ENCODE assay signal across 13 cellular contexts in the genomic region with DNA sequence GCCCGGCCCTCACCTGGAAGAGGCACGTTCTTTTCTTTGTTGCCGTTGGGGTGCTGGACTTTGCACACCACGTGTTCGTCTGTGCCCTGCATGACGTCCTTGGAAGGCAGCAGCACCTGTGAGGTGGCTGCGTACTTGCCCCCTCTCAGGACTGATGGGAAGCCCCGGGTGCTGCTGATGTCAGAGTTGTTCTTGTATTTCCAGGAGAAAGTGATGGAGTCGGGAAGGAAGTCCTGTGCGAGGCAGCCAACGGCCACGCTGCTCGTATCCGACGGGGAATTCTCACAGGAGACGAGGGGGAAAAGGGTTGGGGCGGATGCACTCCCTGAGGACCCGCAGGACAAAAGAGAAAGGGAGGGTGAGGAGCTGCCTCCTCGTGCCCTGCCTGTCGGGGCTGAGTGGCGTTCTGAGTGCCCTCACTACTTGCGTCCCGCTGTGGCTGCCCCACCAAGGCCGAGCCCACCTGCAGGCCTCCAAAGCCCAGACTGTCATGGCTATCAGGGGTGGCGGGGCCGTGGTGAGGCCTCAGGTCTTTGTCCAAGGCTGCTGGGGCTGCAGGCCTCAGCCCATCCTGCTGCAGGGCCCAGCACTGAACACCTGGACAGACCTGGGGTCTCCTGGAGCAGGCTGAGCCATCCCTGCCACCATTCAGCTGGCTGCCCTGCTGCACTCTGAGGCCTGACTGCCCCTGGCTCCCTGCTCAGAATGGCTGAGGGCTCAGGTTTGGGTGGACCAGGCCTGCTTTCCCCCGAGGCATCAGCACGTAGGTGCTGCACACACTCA.
DNase-seq lines count a peak whose midpoint lies in the region; ATAC-seq and TF ChIP-seq lines count a peak whose summit lies in the region.
"Had no signal": no experiment of that assay in that cellular context is flagged by ENCODE, and none has a peak within 500 bp of the region (broad histone marks: within the 10 kb centered on the region; RNA-seq: fewer than 3 reads in every experiment).

No MANE protein-coding gene starts in this region.

- H3K9me3 Mint-ChIP-seq in stimulated activated naive CD8-positive, alpha-beta T cell treated with anti-CD3 and anti-CD28 coated beads, Interleukin-15, Interleukin-2, amounts not matched to agents 100 ng/mL and 50 ng/mL, for 24 hours, result no peaks in the 10 kb centered on the region
- no peaks in the 10 kb centered on the region for H3K9me3 Mint-ChIP-seq in activated CD4-positive, alpha-beta memory T cell treated with anti-CD3 and anti-CD28 coated beads for 36 hours

- no peaks in the 10 kb centered on the region for H3K36me3 ChIP-seq in left lung

- no peak for TF ChIP-seq CTCF in left lung (IDR thresholded peaks at IDR 0.05)

- CTCF ChIA-PET in activated CD4-positive, alpha-beta memory T cell treated with anti-CD3 and anti-CD28 coated beads for 36 hours (lab: Charles Lee), result no interaction called here

- peaks cover 19% of the 10 kb centered on the region for H3K36me3 Mint-ChIP-seq in stimulated activated naive CD8-positive, alpha-beta T cell treated with anti-CD3 and anti-CD28 coated beads, Interleukin-15, Interleukin-2, amounts not matched to agents 100 ng/mL and 50 ng/mL, for 24 hours (ENCODE audit: low read depth)
- no peaks in the 10 kb centered on the region for H3K36me3 Mint-ChIP-seq in activated CD4-positive, alpha-beta memory T cell treated with anti-CD3 and anti-CD28 coated beads for 36 hours

- no peaks in the 10 kb centered on the region for H3K9me3 ChIP-seq in left lung

- ATAC-seq in stimulated activated naive CD8-positive, alpha-beta T cell treated with anti-CD3 and anti-CD28 coated beads, Interleukin-15, Interleukin-2, amounts not matched to agents 100 U/mL and 50 U/mL, for 24 hours, result no peak
- no peak for ATAC-seq in left lung

- no peak overlapping the region for H3K27ac ChIP-seq in left lung

- H3K4me3 Mint-ChIP-seq in stimulated activated naive CD8-positive, alpha-beta T cell treated with anti-CD3 and anti-CD28 coated beads, Interleukin-15, Interleukin-2, amounts not matched to agents 100 ng/mL and 50 ng/mL, for 24 hours, result peak overlapping the region; percentile 57
- H3K4me3 Mint-ChIP-seq in activated CD4-positive, alpha-beta memory T cell treated with anti-CD3 and anti-CD28 coated beads for 36 hours, result peak overlapping the region; percentile 51

- peaks cover 0 to 10% of the 10 kb centered on the region in 2 donors for H3K27me3 ChIP-seq in left lung

- POLR2A ChIA-PET in activated CD4-positive, alpha-beta memory T cell treated with anti-CD3 and anti-CD28 coated beads for 36 hours (lab: Charles Lee), result no interaction called here

- H3K4me3 ChIP-seq in left lung, result no peak overlapping the region

- peak overlapping the region; percentile 76 for H3K27ac Mint-ChIP-seq in stimulated activated naive CD8-positive, alpha-beta T cell treated with anti-CD3 and anti-CD28 coated beads, Interleukin-15, Interleukin-2, amounts not matched to agents 100 ng/mL and 50 ng/mL, for 24 hours
- H3K27ac Mint-ChIP-seq in activated CD4-positive, alpha-beta memory T cell treated with anti-CD3 and anti-CD28 coated beads for 36 hours, result peak overlapping the region; percentile 33

- DNase-seq in stimulated activated naive CD8-positive, alpha-beta T cell treated with anti-CD3 and anti-CD28 coated beads, Interleukin-15, Interleukin-2, amounts not matched to agents 100 U/mL and 50 U/mL, for 24 hours, result no peak
- DNase-seq in activated CD4-positive, alpha-beta memory T cell treated with anti-CD3 and anti-CD28 coated beads for 36 hours, result peak; percentile 8
- DNase-seq in left lung (peak; percentile 30 to 65), SIG-M5 treated with dmso at 0.1 percent for 504 hours (lab: John Stamatoyannopoulos, UW; ENCODE audit: unreplicated experiment) (no peak), GDM1 (lab: John Stamatoyannopoulos, UW) (no peak), SHP77 (lab: John Stamatoyannopoulos, UW) (no peak)
- DNase-seq in stimulated activated CD4-positive, alpha-beta T cell treated with anti-CD3 and anti-CD28 coated beads, Interleukin-4, amount 100 ng/mL, for 1 hour, result no peak
- DNase-seq: activated CD4-positive, alpha-beta T cell treated with anti-CD3 and anti-CD28 coated beads for 48 hours; amniotic stem cell; GF-D8; KG1; NCI-H1930 had no signal

- H3K4me1 Mint-ChIP-seq in stimulated activated naive CD8-positive, alpha-beta T cell treated with anti-CD3 and anti-CD28 coated beads, Interleukin-15, Interleukin-2, amounts not matched to agents 100 ng/mL and 50 ng/mL, for 24 hours (ENCODE audit: low read depth), result peaks cover 21% of the 10 kb centered on the region
- peaks cover 39% of the 10 kb centered on the region for H3K4me1 Mint-ChIP-seq in activated CD4-positive, alpha-beta memory T cell treated with anti-CD3 and anti-CD28 coated beads for 36 hours (ENCODE audit: low read depth)

- no peaks in the 10 kb centered on the region for H3K27me3 Mint-ChIP-seq in stimulated activated naive CD8-positive, alpha-beta T cell treated with anti-CD3 and anti-CD28 coated beads, Interleukin-15, Interleukin-2, amounts not matched to agents 100 ng/mL and 50 ng/mL, for 24 hours
- peaks cover 7% of the 10 kb centered on the region for H3K27me3 Mint-ChIP-seq in activated CD4-positive, alpha-beta memory T cell treated with anti-CD3 and anti-CD28 coated beads for 36 hours

- intact Hi-C loops in activated CD4-positive, alpha-beta memory T cell treated with anti-CD3 and anti-CD28 coated beads for 36 hours (cut with micrococcal nuclease), result no loop called here
- intact Hi-C loops in left lung (cut with DNase I), result no loop called here

- no peaks in the 10 kb centered on the region for H3K4me1 ChIP-seq in left lung

Comparison
In these comparisons a context has a peak if more than half of its experiments do, and no peak if none do; other contexts are left out.
1. DNase-seq: peak in activated CD4-positive, alpha-beta memory T cell treated with anti-CD3 and anti-CD28 coated beads for 36 hours (single experiment) and left lung (2 of 2); none in stimulated activated naive CD8-positive, alpha-beta T cell treated with anti-CD3 and anti-CD28 coated beads, Interleukin-15, Interleukin-2, amounts not matched to agents 100 U/mL and 50 U/mL, for 24 hours (single experiment), SIG-M5 treated with dmso at 0.1 percent for 504 hours (single experiment), GDM1 (single experiment), SHP77 (0 of 2) and stimulated activated CD4-positive, alpha-beta T cell treated with anti-CD3 and anti-CD28 coated beads, Interleukin-4, amount 100 ng/mL, for 1 hour (single experiment).